In genomic region chr7:29987083-29987482, GRCh38 we compare ENCODE assay signal across 9 cellular contexts. TPM values are rescaled to one million over a fixed set of nuclear protein-coding genes. Genes with fewer than 3 reads are reported as not detected.
A peak's percentile ranks its signal among the peaks of the same experiment; 100 is the strongest.
DNase-seq lines count a peak whose midpoint lies in the region; ATAC-seq and TF ChIP-seq lines count a peak whose summit lies in the region.
"Had no signal": no experiment of that assay in that cellular context is flagged by ENCODE, and none has a peak within 500 bp of the region (broad histone marks: within the 10 kb centered on the region; RNA-seq: fewer than 3 reads in every experiment).

No MANE protein-coding gene starts in this region.

- no peak overlapping the region for H3K9ac ChIP-seq in trophoblast cell (ENCODE audit: low read length)

- no peak overlapping the region for H3K4me3 Mint-ChIP-seq in activated CD4-positive, alpha-beta memory T cell treated with anti-CD3 and anti-CD28 coated beads for 36 hours

- H3K4ac ChIP-seq in trophoblast cell (ENCODE audit: low read depth, low read length): peak overlapping the region; percentile 49

- no peak overlapping the region for H2AFZ ChIP-seq in trophoblast cell (ENCODE audit: insufficient read depth, low read length, poor library complexity)

- no peak overlapping the region for H3K18ac ChIP-seq in trophoblast cell (ENCODE audit: low read length)

- H3K9me3 Mint-ChIP-seq in activated CD4-positive, alpha-beta memory T cell treated with anti-CD3 and anti-CD28 coated beads for 36 hours: peaks cover 3% of the 10 kb centered on the region

- DNase-seq in Daoy (ENCODE audit: low read depth): peak; percentile 49
- DNase-seq in NCI-H526 (lab: John Stamatoyannopoulos, UW): peak; percentile 32 to 64
- DNase-seq in epithelial cell of esophagus (ENCODE audit: low read depth): peak; percentile 49
- no peak for DNase-seq in trophoblast cell
- no peak for DNase-seq in activated CD4-positive, alpha-beta memory T cell treated with anti-CD3 and anti-CD28 coated beads for 36 hours
- DNase-seq in AG20443 (ENCODE audit: low spot score): no peak
- no peak for DNase-seq in 8988T
- DNase-seq: right lobe of liver had no signal

- peaks cover 20% of the 10 kb centered on the region for H3K79me1 ChIP-seq in trophoblast cell (ENCODE audit: low read length)

- POLR2A ChIA-PET in activated CD4-positive, alpha-beta memory T cell treated with anti-CD3 and anti-CD28 coated beads for 36 hours (lab: Charles Lee): no interaction called here

- no peak overlapping the region for H2BK5ac ChIP-seq in trophoblast cell (ENCODE audit: low read depth, low read length, poor library complexity)

- no CpG with 5 or more reads among the region's 2 CpGs for WGBS in trophoblast cell (ENCODE audit: extremely low coverage, insufficient coverage, insufficient read length)

- H3K4me1 ChIP-seq in trophoblast cell (ENCODE audit: control insufficient read depth in 1 of 2, insufficient read depth in 2 of 2, low read length in 2 of 2): peaks cover 3 to 11% of the 10 kb centered on the region in 2 experiments
- H3K4me1 ChIP-seq: right lobe of liver had no signal

- no peak overlapping the region for H2BK120ac ChIP-seq in trophoblast cell (ENCODE audit: insufficient read depth, low read length, poor library complexity)

- CTCF ChIA-PET in activated CD4-positive, alpha-beta memory T cell treated with anti-CD3 and anti-CD28 coated beads for 36 hours (lab: Charles Lee): no interaction called here

- H3K14ac ChIP-seq in trophoblast cell (ENCODE audit: low read length): no peak overlapping the region

- no peak overlapping the region for H3K27ac ChIP-seq in trophoblast cell (ENCODE audit: low read depth, low read length)

- H3K36me3 ChIP-seq in trophoblast cell (ENCODE audit: control insufficient read depth in 1 of 2, insufficient read depth in 2 of 2, low read length in 2 of 2): no peaks in the 10 kb centered on the region
- H3K36me3 ChIP-seq: right lobe of liver had no signal

- no peak overlapping the region for H3K23ac ChIP-seq in trophoblast cell (ENCODE audit: low read length)

- peaks cover 10% of the 10 kb centered on the region for H3K4me1 Mint-ChIP-seq in activated CD4-positive, alpha-beta memory T cell treated with anti-CD3 and anti-CD28 coated beads for 36 hours (ENCODE audit: low read depth)

- TF ChIP-seq CTCF in epithelial cell of esophagus (IDR thresholded peaks at IDR 0.05; ENCODE audit: insufficient read depth, low read depth, low read length, missing control alignments): no peak

- H2BK12ac ChIP-seq in trophoblast cell (ENCODE audit: low read length): no peak overlapping the region

- peaks cover 47% of the 10 kb centered on the region for H3K27me3 Mint-ChIP-seq in activated CD4-positive, alpha-beta memory T cell treated with anti-CD3 and anti-CD28 coated beads for 36 hours

- H3K79me2 ChIP-seq in trophoblast cell (ENCODE audit: control insufficient read depth, insufficient read depth, low read length, poor library complexity): peaks cover 13% of the 10 kb centered on the region

- H3K36me3 Mint-ChIP-seq in activated CD4-positive, alpha-beta memory T cell treated with anti-CD3 and anti-CD28 coated beads for 36 hours: no peaks in the 10 kb centered on the region

- no peak overlapping the region for H4K12ac ChIP-seq in trophoblast cell (ENCODE audit: low read depth, low read length)

- H3K4me2 ChIP-seq in trophoblast cell (ENCODE audit: low read length): no peak overlapping the region

- ATAC-seq in GM18520 (IDR thresholded peaks at IDR 0.05; ENCODE audit: unreplicated experiment): no peak

- intact Hi-C loops in activated CD4-positive, alpha-beta memory T cell treated with anti-CD3 and anti-CD28 coated beads for 36 hours (cut with micrococcal nuclease): no loop called here

- H3K4me3 ChIP-seq in epithelial cell of esophagus (ENCODE audit: low read length): no peak overlapping the region
- H3K4me3 ChIP-seq in trophoblast cell (ENCODE audit: low read depth, low read length): no peak overlapping the region
- H3K4me3 ChIP-seq: right lobe of liver had no signal

- H3K9me3 ChIP-seq in trophoblast cell (ENCODE audit: insufficient read depth, low read depth, low read length): no peaks in the 10 kb centered on the region
- H3K9me3 ChIP-seq: right lobe of liver had no signal

- H2AK5ac ChIP-seq in trophoblast cell (ENCODE audit: low read length): no peak overlapping the region

- H4K8ac ChIP-seq in trophoblast cell (ENCODE audit: low read depth, low read length): no peak overlapping the region

- no peak overlapping the region for H4K91ac ChIP-seq in trophoblast cell (ENCODE audit: low read depth, low read length)

- peaks cover 3% of the 10 kb centered on the region for H3K27me3 ChIP-seq in trophoblast cell (ENCODE audit: insufficient read depth, low read length)

- H3K27ac Mint-ChIP-seq in activated CD4-positive, alpha-beta memory T cell treated with anti-CD3 and anti-CD28 coated beads for 36 hours: no peak overlapping the region

RNA-seq across cellular contexts. Expression of gene SCRN1, which starts 2.5 kb away (rescaled TPM):
- total RNA-seq in Daoy (2014; rRNA removed; shearing (Covaris generic)): 111 and 130 TPM in 2 replicates
- 44.0 and 47.0 TPM in 2 replicates for polyA plus RNA-seq in trophoblast cell (2013)
- total RNA-seq in activated CD4-positive, alpha-beta memory T cell treated with anti-CD3 and anti-CD28 coated beads for 36 hours: 1 to 10 TPM; 1.6 to 2.1 TPM

RNA-seq across cellular contexts. Expression of gene FKBP14, which starts 39.4 kb away (rescaled TPM):
- 47.3 and 54.4 TPM in 2 replicates for total RNA-seq in Daoy (2014; rRNA removed; shearing (Covaris generic))
- polyA plus RNA-seq in trophoblast cell (2013): 41.6 and 44.7 TPM in 2 replicates
- 1 to 10 TPM; 6.3 to 7.9 TPM for total RNA-seq in activated CD4-positive, alpha-beta memory T cell treated with anti-CD3 and anti-CD28 coated beads for 36 hours

RNA-seq across cellular contexts. Expression of gene PLEKHA8, which starts 41.1 kb away (rescaled TPM):
- total RNA-seq in Daoy (2014; rRNA removed; shearing (Covaris generic)): 21.0 and 23.2 TPM in 2 replicates
- 18.2 and 18.6 TPM in 2 replicates for polyA plus RNA-seq in trophoblast cell (2013)
- total RNA-seq in activated CD4-positive, alpha-beta memory T cell treated with anti-CD3 and anti-CD28 coated beads for 36 hours: 10 to 100 TPM in 1 of 2 experiments, 1 to 10 TPM in 1; 9.4 to 10.1 TPM

Comparison
In these comparisons a context has a peak if more than half of its experiments do, and no peak if none do; other contexts are left out.
1. DNase-seq: peak in Daoy (single experiment), NCI-H526 (2 of 2) and epithelial cell of esophagus (single experiment); none in trophoblast cell (0 of 2), activated CD4-positive, alpha-beta memory T cell treated with anti-CD3 and anti-CD28 coated beads for 36 hours (single experiment), AG20443 (single experiment) and 8988T (single experiment).
2. RNA of gene SCRN1, which starts 2.5 kb away (total RNA-seq): 111 to 130 TPM in Daoy; 1.6 to 2.1 TPM in activated CD4-positive, alpha-beta memory T cell treated with anti-CD3 and anti-CD28 coated beads for 36 hours; every median in the first group is over 10 times any median in the second.